ENCODE assay signal across 8 cellular contexts in genomic region chr16:50884066-50884860, GRCh38.
DNase-seq lines count a peak whose midpoint lies in the region; ATAC-seq and TF ChIP-seq lines count a peak whose summit lies in the region.

No MANE protein-coding gene starts in this region.

- intact Hi-C loops in Right ventricle myocardium inferior (cut with DNase I) = no loop called here

- ATAC-seq in Right ventricle myocardium inferior (no peak), RWPE2 (ENCODE audit: low read depth) (no peak), GM19023 (IDR thresholded peaks at IDR 0.05; ENCODE audit: unreplicated experiment) (no peak)

- H3K9me3 ChIP-seq in cardiac muscle cell (ENCODE audit: low read depth) (no peaks in the 10 kb centered on the region), RWPE2 (ENCODE audit: severe bottlenecking) (no peaks in the 10 kb centered on the region)

- DNase-seq in cardiac muscle cell (ENCODE audit: low read depth in 1 of 2, low spot score in 1 of 2) (no peak), Right ventricle myocardium inferior (ENCODE audit: missing footprints) (no peak), RWPE2 (ENCODE audit: low spot score) (no peak), glutamatergic neuron (peak; percentile 55), ureter (ENCODE audit: low spot score) (peak; percentile 36), DMS79 treated with DMSO at 0.1 percent for 48 hours (lab: John Stamatoyannopoulos, UW) (no peak), UCSD-AML1 (lab: John Stamatoyannopoulos, UW; ENCODE audit: unreplicated experiment) (no peak)

- no peak overlapping the region for H3K4me3 Mint-ChIP-seq in glutamatergic neuron (ENCODE audit: unreplicated experiment)

- H3K27ac Mint-ChIP-seq in glutamatergic neuron (ENCODE audit: unreplicated experiment) = no peak overlapping the region

- H3K27ac ChIP-seq in cardiac muscle cell (no peak overlapping the region), RWPE2 (ENCODE audit: poor library complexity, severe bottlenecking) (no peak overlapping the region)

- no peaks in the 10 kb centered on the region for H3K36me3 Mint-ChIP-seq in glutamatergic neuron (ENCODE audit: unreplicated experiment)

- no peak overlapping the region for H3K4me3 ChIP-seq in cardiac muscle cell
- no peak overlapping the region for H3K4me3 ChIP-seq in RWPE2 (ENCODE audit: severe bottlenecking)

- H3K27me3 ChIP-seq in cardiac muscle cell (no peaks in the 10 kb centered on the region), RWPE2 (ENCODE audit: insufficient read depth, poor library complexity, severe bottlenecking) (no peaks in the 10 kb centered on the region)

- H3K4me1 ChIP-seq in cardiac muscle cell (ENCODE audit: low read depth) (no peaks in the 10 kb centered on the region), RWPE2 (ENCODE audit: insufficient read depth, poor library complexity, severe bottlenecking) (no peaks in the 10 kb centered on the region)

- H3K9me3 Mint-ChIP-seq in glutamatergic neuron (ENCODE audit: unreplicated experiment) = peaks cover 6% of the 10 kb centered on the region

- H3K27me3 Mint-ChIP-seq in glutamatergic neuron (ENCODE audit: unreplicated experiment) = peaks cover 5% of the 10 kb centered on the region

- no peaks in the 10 kb centered on the region for H3K36me3 ChIP-seq in cardiac muscle cell
- H3K36me3 ChIP-seq in RWPE2 (ENCODE audit: low read depth) = no peaks in the 10 kb centered on the region

- H3K4me1 Mint-ChIP-seq in glutamatergic neuron (ENCODE audit: low read depth, unreplicated experiment) = peaks cover 10% of the 10 kb centered on the region

- TF ChIP-seq CTCF in cardiac muscle cell (IDR thresholded peaks at IDR 0.05; ENCODE audit: low read depth, low read length) = peak; percentile 40
- TF ChIP-seq CTCF in RWPE2 (IDR thresholded peaks at IDR 0.05; ENCODE audit: poor library complexity, severe bottlenecking) = peak; percentile 42
- TF ChIP-seq CTCF in glutamatergic neuron (IDR thresholded peaks at IDR 0.05; ENCODE audit: partially characterized antibody, unreplicated experiment) = peak; percentile 50

Comparison
In these comparisons a context has a peak if more than half of its experiments do, and no peak if none do; other contexts are left out.
1. DNase-seq: peak in glutamatergic neuron (single experiment) and ureter (single experiment); none in cardiac muscle cell (0 of 2), Right ventricle myocardium inferior (single experiment), RWPE2 (single experiment), DMS79 treated with DMSO at 0.1 percent for 48 hours (single experiment) and UCSD-AML1 (single experiment).
2. Peak in every context shown above with its lines, with median percentiles within 50 percentile points of each other: CTCF ChIP-seq.